Comparison of ENCODE assay signal across 8 cellular contexts in the genomic region with DNA sequence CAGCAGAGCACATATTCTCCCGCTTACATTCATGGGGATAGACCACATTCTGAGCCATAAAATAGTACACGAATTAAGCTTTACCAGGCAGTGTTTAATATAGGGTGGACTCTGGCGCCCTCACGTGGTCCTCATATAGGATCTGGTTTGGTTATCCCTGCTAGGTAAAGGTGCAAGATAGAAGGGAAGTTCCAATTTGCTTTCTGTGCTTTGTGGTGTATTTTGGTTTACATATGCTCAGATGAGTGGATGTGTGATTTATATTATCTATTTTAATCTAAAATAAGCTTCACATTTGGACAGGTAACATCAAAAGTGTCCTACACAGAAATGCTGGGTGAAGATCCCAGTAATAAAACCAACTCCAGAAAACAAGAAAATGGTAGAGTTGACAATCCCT. TPM values are rescaled to one million over a fixed set of nuclear protein-coding genes. Genes with fewer than 3 reads are reported as not detected.
A peak's percentile ranks its signal among the peaks of the same experiment; 100 is the strongest.
DNase-seq lines count a peak whose midpoint lies in the region; TF ChIP-seq lines count a peak whose summit lies in the region.

No MANE protein-coding gene starts in this region.

- H3K4me1 ChIP-seq in OCI-LY3 (ENCODE audit: low read length), result peaks cover 5% of the 10 kb centered on the region

- no peak overlapping the region for H3K4me3 ChIP-seq in OCI-LY3 (ENCODE audit: low read length)

- no peaks in the 10 kb centered on the region for H4K20me1 ChIP-seq in OCI-LY3 (ENCODE audit: insufficient read depth, low read length)

- no peak overlapping the region for H3K27ac ChIP-seq in OCI-LY3 (ENCODE audit: low read length)

- H3K9me3 ChIP-seq in OCI-LY3 (ENCODE audit: insufficient read depth, low read length), result no peaks in the 10 kb centered on the region

- no peak overlapping the region for H3K9ac ChIP-seq in OCI-LY3 (ENCODE audit: low read length)

- TF ChIP-seq CTCF in GM10266 (IDR thresholded peaks at IDR 0.05; ENCODE audit: control insufficient read depth, insufficient read depth, low read depth, missing control alignments), result peak; percentile 78
- peak; percentile 97 for TF ChIP-seq CTCF in OCI-LY3 (IDR thresholded peaks at IDR 0.05; ENCODE audit: low read depth, low read length)

- H3K36me3 ChIP-seq in OCI-LY3 (replicated peaks; ENCODE audit: low read depth, low read length), result no peaks in the 10 kb centered on the region

- H3K4me2 ChIP-seq in OCI-LY3 (ENCODE audit: low read length), result peak overlapping the region; percentile 30; the same call in 1 of the 2 replicates

- peaks cover 58% of the 10 kb centered on the region for H3K27me3 ChIP-seq in OCI-LY3 (ENCODE audit: low read depth, low read length)

- in situ Hi-C loops in KBM-7 (cut with MboI; ENCODE audit: low pct_unique_long_range_greater_than_20kb, low sequenced_read_pairs), result no loop called here

- peak; percentile 66 for DNase-seq in GM10266 (ENCODE audit: extremely low spot score)
- peak; percentile 64 for DNase-seq in KBM-7
- peak; percentile 18 for DNase-seq in activated CD8-positive, alpha-beta memory T cell treated with anti-CD3 and anti-CD28 coated beads, Interleukin-2, amount 50 U/mL, for 24 hours (ENCODE audit: extremely low read depth)
- peak; percentile 55 for DNase-seq in epidermal melanocyte (ENCODE audit: insufficient read length, low spot score)
- DNase-seq in myocyte (ENCODE audit: low read depth), result peak; percentile 65
- DNase-seq in stimulated activated CD8-positive, alpha-beta memory T cell treated with anti-CD3 and anti-CD28 coated beads, Interleukin-7, amount 100 ng/mL, for 48 hours (ENCODE audit: extremely low read depth in 1 of 2, low read depth in 1 of 2), result peak; percentile 21 to 40
- no peak for DNase-seq in cortex of kidney (lab: John Stamatoyannopoulos, UW)

- no peaks in the 10 kb centered on the region for H3K79me2 ChIP-seq in OCI-LY3 (ENCODE audit: low read length)

- H2AFZ ChIP-seq in OCI-LY3 (ENCODE audit: low read depth, low read length), result no peak overlapping the region

RNA-seq across cellular contexts. Expression of gene CR1, which starts 3.6 kb away (rescaled TPM):
- not detected in 2 replicates for total RNA-seq in myocyte
- not detected for polyA plus RNA-seq in myocyte (2012)

RNA-seq across cellular contexts. Expression of gene CR2, which starts 45.4 kb away (rescaled TPM):
- not detected in 2 replicates for total RNA-seq in myocyte
- polyA plus RNA-seq in myocyte (2012), result not detected
